In the genomic region with DNA sequence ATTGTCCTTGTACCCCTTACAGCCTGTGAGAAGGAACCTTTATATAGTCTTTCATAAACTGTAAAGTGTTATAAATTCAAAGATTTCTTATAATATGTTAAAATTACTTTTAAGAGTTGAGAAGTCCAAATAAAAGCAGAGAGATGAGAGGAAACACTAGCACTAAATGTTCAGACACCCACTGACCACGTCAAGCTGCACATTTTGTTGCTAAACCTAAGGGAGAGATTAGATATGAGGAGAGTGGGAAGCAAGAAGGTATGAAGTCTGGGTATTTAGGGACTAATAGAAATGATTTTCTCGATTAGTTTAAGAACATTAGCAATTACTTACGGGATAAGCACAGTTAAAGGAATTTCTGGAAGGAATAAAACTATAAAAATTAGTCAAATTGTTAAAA, we compare ENCODE assay signal across 23 cellular contexts.
A peak's percentile ranks its signal among the peaks of the same experiment; 100 is the strongest.
DNase-seq lines count a peak whose midpoint lies in the region; ATAC-seq, FAIRE-seq and TF ChIP-seq lines count a peak whose summit lies in the region.
"Had no signal": no experiment of that assay in that cellular context is flagged by ENCODE, and none has a peak within 500 bp of the region (broad histone marks: within the 10 kb centered on the region; RNA-seq: fewer than 3 reads in every experiment).

No MANE protein-coding gene starts in this region.

- H3K27me3 Mint-ChIP-seq in mesothelial cell of epicardium (ENCODE audit: low read depth) (no peaks in the 10 kb centered on the region), type B pancreatic cell (no peaks in the 10 kb centered on the region)

- peak overlapping the region; percentile 94 for H3K4me2 ChIP-seq in A549
- H3K4me2 ChIP-seq: BLaER1 had no signal

- POLR2A ChIA-PET in A549 (lab: Yijun Ruan, JAX): interaction anchor here (0.9 to 1.5 kb wide), 2 partner anchors 9 to 48 kb away, joined by 3 to 4 read pairs; no protein-coding TSS in a partner anchor
- POLR2A ChIA-PET in RWPE1 (lab: Yijun Ruan, JAX; ENCODE audit: low non-redundant PET): no interaction called here

- ATAC-seq in A549 (no peak; a peak in 1 of 6 replicates), GM18502 (IDR thresholded peaks at IDR 0.05; ENCODE audit: poor library complexity, unreplicated experiment) (no peak)
- ATAC-seq: CD8-positive, alpha-beta T cell had no signal

- in situ Hi-C loops in brain microvascular endothelial cell (cut with HindIII; ENCODE audit: low pct_ligation_motif_present, low sequenced_read_pairs): no loop called here

- no peak for TF ChIP-seq RAD21 in A549 (conservative IDR thresholded peaks at IDR 0.05 in 1 of 2, IDR thresholded peaks at IDR 0.05 in 1 of 2)

- WGBS in A549 (ENCODE audit: missing lambda C conversion rate): 7% methylated on average over 3 of the region's 3 CpGs

- CTCF ChIA-PET in A549 (lab: Yijun Ruan, JAX): interaction anchor here (1.4 to 1.7 kb wide), 3 partner anchors 10 to 198 kb away, joined by 3 to 6 read pairs (median 3); no protein-coding TSS in a partner anchor
- CTCF ChIA-PET in RWPE1 (lab: Yijun Ruan, JAX): no interaction called here

- H3K36me3 Mint-ChIP-seq in mesothelial cell of epicardium: no peaks in the 10 kb centered on the region
- peaks cover 7% of the 10 kb centered on the region for H3K36me3 Mint-ChIP-seq in type B pancreatic cell
- H3K36me3 Mint-ChIP-seq: CD4-positive, CD25-positive, alpha-beta regulatory T cell; CD8-positive, alpha-beta T cell had no signal

- FAIRE-seq in A549 (lab: Jason Lieb, UNC): peak; percentile 56
- FAIRE-seq: G401.6, GM12892, GM19239, H1 had no signal

- H3K4me1 ChIP-seq in A549: peaks cover 86% of the 10 kb centered on the region
- H3K4me1 ChIP-seq: BLaER1 had no signal

- H3K27ac Mint-ChIP-seq in mesothelial cell of epicardium: peak overlapping the region; percentile 27
- no peak overlapping the region for H3K27ac Mint-ChIP-seq in type B pancreatic cell
- H3K27ac Mint-ChIP-seq: CD4-positive, CD25-positive, alpha-beta regulatory T cell; CD8-positive, alpha-beta T cell had no signal

- TF ChIP-seq POLR2A in A549 (IDR thresholded peaks at IDR 0.05; ENCODE audit: low read length): no peak

- H3K27me3 ChIP-seq in brain microvascular endothelial cell (replicated peaks): no peaks in the 10 kb centered on the region
- H3K27me3 ChIP-seq: BLaER1 had no signal

- H3K27ac ChIP-seq in A549 (peak overlapping the region; percentile 94 to 98), brain microvascular endothelial cell (no peak overlapping the region), RWPE1 (no peak overlapping the region)
- H3K27ac ChIP-seq: BLaER1, C4-2B, GM23248 had no signal

- TF ChIP-seq CTCF in A549 (IDR thresholded peaks at IDR 0.05) (no peak), fibroblast of villous mesenchyme (IDR thresholded peaks at IDR 0.05; ENCODE audit: insufficient read depth, low read depth, low read length) (no peak), mesothelial cell of epicardium (IDR thresholded peaks at IDR 0.05; ENCODE audit: unreplicated experiment) (no peak), type B pancreatic cell (conservative IDR thresholded peaks at IDR 0.05) (no peak), brain microvascular endothelial cell (IDR thresholded peaks at IDR 0.05; ENCODE audit: low read depth, low read length, missing control alignments) (no peak), RWPE1 (conservative IDR thresholded peaks at IDR 0.05; ENCODE audit: low read depth) (no peak)

- H3K36me3 ChIP-seq in brain microvascular endothelial cell (replicated peaks): no peaks in the 10 kb centered on the region
- H3K36me3 ChIP-seq: BLaER1 had no signal

- H3K4me3 Mint-ChIP-seq in mesothelial cell of epicardium (no peak overlapping the region), type B pancreatic cell (no peak overlapping the region)
- H3K4me3 Mint-ChIP-seq: CD4-positive, CD25-positive, alpha-beta regulatory T cell; CD8-positive, alpha-beta T cell had no signal

- H3K4me1 Mint-ChIP-seq in mesothelial cell of epicardium: peaks cover 44% of the 10 kb centered on the region
- peaks cover 23% of the 10 kb centered on the region for H3K4me1 Mint-ChIP-seq in type B pancreatic cell (ENCODE audit: unreplicated experiment)

- peaks cover 4% of the 10 kb centered on the region for H3K9me3 Mint-ChIP-seq in mesothelial cell of epicardium
- peaks cover 4% of the 10 kb centered on the region for H3K9me3 Mint-ChIP-seq in type B pancreatic cell
- H3K9me3 Mint-ChIP-seq: CD4-positive, CD25-positive, alpha-beta regulatory T cell; CD8-positive, alpha-beta T cell had no signal

- H3K4me3 ChIP-seq in A549: peak overlapping the region; percentile 11; the same call in 1 of the 3 replicates
- H3K4me3 ChIP-seq in fibroblast of villous mesenchyme (ENCODE audit: low read depth, low read length): no peak overlapping the region
- no peak overlapping the region for H3K4me3 ChIP-seq in brain microvascular endothelial cell (ENCODE audit: low read depth, low read length)
- H3K4me3 ChIP-seq: BLaER1, GM23248 had no signal

- H3K9me3 ChIP-seq in A549: no peaks in the 10 kb centered on the region
- H3K9me3 ChIP-seq: BLaER1, Caco-2 had no signal

- DNase-seq in A549 (ENCODE audit: low read depth in 1 of 2, low spot score in 1 of 2) (no peak), amniotic epithelial cell (ENCODE audit: low read depth) (peak; percentile 77), fibroblast of villous mesenchyme (ENCODE audit: low read depth) (peak; percentile 80), mesothelial cell of epicardium (ENCODE audit: low spot score in 2 of 2, unreplicated experiment in 2 of 2) (no peak), type B pancreatic cell (ENCODE audit: extremely low spot score, unreplicated experiment) (no peak), brain microvascular endothelial cell (no peak), RWPE1 (ENCODE audit: low spot score) (no peak)
- DNase-seq: 8988T; Caco-2; CD4-positive, CD25-positive, alpha-beta regulatory T cell; CD8-positive, alpha-beta T cell; DMS153; DND-41; GM23248; H7; HCEC 1CT had no signal

- TF ChIP-seq EP300 in A549 (IDR thresholded peaks at IDR 0.05): no peak

TF ChIP-seq in A549, 52 proteins besides CTCF, POLR2A, EP300 and RAD21:
- TF ChIP-seq ZSCAN20 (CRISPR knock-in tag; IDR thresholded peaks at IDR 0.05) (0 out of 2 replicates have a peak, but pooled peaks have one; percentile 10), RCOR1 (IDR thresholded peaks at IDR 0.05; ENCODE audit: low read depth, low read length) (no peak), NPAS2 (CRISPR knock-in tag; IDR thresholded peaks at IDR 0.05; ENCODE audit: borderline replicate concordance) (0 out of 2 replicates have a peak, but pooled peaks have one; percentile 12)

Comparison
In these comparisons a context has a peak if more than half of its experiments do, and no peak if none do; other contexts are left out.
1. DNase-seq: peak in amniotic epithelial cell (single experiment) and fibroblast of villous mesenchyme (single experiment); none in A549 (0 of 2), mesothelial cell of epicardium (0 of 2), type B pancreatic cell (single experiment), brain microvascular endothelial cell (single experiment) and RWPE1 (single experiment).
2. H3K27ac ChIP-seq: peak in A549 (2 of 2); none in brain microvascular endothelial cell (single experiment) and RWPE1 (single experiment).